12 cellular contexts compared by ENCODE assay signal in the genomic region with DNA sequence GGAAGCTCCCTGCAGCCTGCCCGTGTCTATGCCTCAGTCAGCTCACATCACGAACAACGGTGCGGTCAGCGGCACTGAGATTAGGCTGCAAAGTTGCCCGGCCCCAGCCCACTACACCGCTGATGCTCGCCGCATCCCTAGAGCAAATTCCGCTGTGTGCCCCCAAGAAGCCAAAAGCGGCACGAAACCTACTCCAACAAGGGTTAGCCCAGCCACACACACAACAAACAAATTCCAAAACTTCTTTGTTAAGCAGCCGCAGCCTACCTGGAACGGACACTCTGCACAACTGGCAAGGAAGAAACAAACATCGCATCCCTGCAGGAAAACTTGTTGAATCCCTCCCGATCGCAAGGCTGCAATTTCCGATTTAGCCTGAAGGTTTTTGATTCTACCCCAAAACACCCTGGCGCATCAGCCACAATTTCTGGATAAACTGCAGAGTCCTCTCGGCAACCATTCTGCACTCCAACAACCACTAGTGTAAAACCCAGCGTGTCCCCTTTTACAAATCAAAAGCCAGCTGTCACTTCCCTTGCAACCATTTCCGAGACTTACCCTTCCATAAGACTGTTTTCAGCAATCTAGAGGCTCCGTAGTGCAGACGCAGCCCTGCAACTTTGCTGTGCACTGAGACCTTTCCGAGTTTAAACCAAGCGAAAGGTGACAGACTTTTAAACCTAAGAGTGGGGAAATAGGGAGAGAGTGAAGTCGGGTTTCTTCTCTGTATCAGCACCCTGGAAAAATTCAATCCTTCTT. TPM values are rescaled to one million over a fixed set of nuclear protein-coding genes. Genes with fewer than 3 reads are reported as not detected.
A peak's percentile ranks its signal among the peaks of the same experiment; 100 is the strongest.
DNase-seq lines count a peak whose midpoint lies in the region; ATAC-seq, FAIRE-seq and TF ChIP-seq lines count a peak whose summit lies in the region.
"Had no signal": no experiment of that assay in that cellular context is flagged by ENCODE, and none has a peak within 500 bp of the region (broad histone marks: within the 10 kb centered on the region; RNA-seq: fewer than 3 reads in every experiment).

No MANE protein-coding gene starts in this region.

- H3K27ac ChIP-seq in cardiac muscle cell (no peak overlapping the region), dorsolateral prefrontal cortex (peak overlapping the region in 1 of 59 donors; percentile 16), muscle layer of duodenum (ENCODE audit: low read length) (no peak overlapping the region), small intestine (ENCODE audit: low read depth in 1 of 2, low read length in 1 of 2) (no peak overlapping the region)

- H3K36me3 Mint-ChIP-seq in activated CD4-positive, alpha-beta memory T cell treated with anti-CD3 and anti-CD28 coated beads, Interleukin-2, amount 10 ng/mL, durations not matched to agents 7 days and 5 days (ENCODE audit: low read depth): no peaks in the 10 kb centered on the region

- H3K4me1 ChIP-seq in cardiac muscle cell (ENCODE audit: low read depth): peaks cover 7% of the 10 kb centered on the region
- H3K4me1 ChIP-seq in muscle layer of duodenum (ENCODE audit: control insufficient read depth in 1 of 2, insufficient read depth in 2 of 2, low read length in 2 of 2): peaks cover 0 to 20% of the 10 kb centered on the region in 2 donors
- H3K4me1 ChIP-seq in small intestine (ENCODE audit: control insufficient read depth in 2 of 2, insufficient read depth in 1 of 2, low read depth in 1 of 2, low read length in 1 of 2): no peaks in the 10 kb centered on the region

- CTCF ChIA-PET in activated CD4-positive, alpha-beta memory T cell treated with anti-CD3 and anti-CD28 coated beads, Interleukin-2, amount 10 ng/mL, durations not matched to agents 7 days and 5 days (lab: Charles Lee): no interaction called here

- DNase-seq in cardiac muscle cell (ENCODE audit: low read depth in 1 of 2, low spot score in 1 of 2) (peak; percentile 1 to 32), Right ventricle myocardium superior (no peak), dorsolateral prefrontal cortex (no peak), urothelium cell line (ENCODE audit: low spot score) (peak; percentile 29), frontal cortex (ENCODE audit: low spot score in 2 of 2) (no peak), small intestine (no peak)
- DNase-seq in activated CD4-positive, alpha-beta memory T cell treated with anti-CD3 and anti-CD28 coated beads, Interleukin-2, amount 10 ng/mL, durations not matched to agents 7 days and 5 days: no peak
- DNase-seq: activated T-cell treated with anti-CD3 and anti-CD28 coated beads, Interleukin-2, amount 50 U/mL, for 72 hours; AML-193; IMR-90; NCI-H226 had no signal

- H3K4me3 ChIP-seq in cardiac muscle cell (peak overlapping the region; percentile 41), dorsolateral prefrontal cortex (peak overlapping the region; percentile 24 to 72 (median 54)), muscle layer of duodenum (ENCODE audit: low read depth in 1 of 2, low read length in 2 of 2) (peak overlapping the region; percentile 49 to 58), small intestine (ENCODE audit: low read depth in 1 of 2, low read length in 2 of 2) (no peak overlapping the region)

- no peak overlapping the region for H3K4me3 Mint-ChIP-seq in activated CD4-positive, alpha-beta memory T cell treated with anti-CD3 and anti-CD28 coated beads, Interleukin-2, amount 10 ng/mL, durations not matched to agents 7 days and 5 days
- H3K4me3 Mint-ChIP-seq: activated T-cell treated with anti-CD3 and anti-CD28 coated beads, Interleukin-2, amount 50 U/mL, for 72 hours had no signal

- H3K4me1 Mint-ChIP-seq in activated CD4-positive, alpha-beta memory T cell treated with anti-CD3 and anti-CD28 coated beads, Interleukin-2, amount 10 ng/mL, durations not matched to agents 7 days and 5 days: no peaks in the 10 kb centered on the region

- WGBS in small intestine, 3 donors: 3 to 11% (median 9%) methylated on average over 27 of the region's 27 CpGs

- H3K9me3 ChIP-seq in cardiac muscle cell (ENCODE audit: low read depth): no peaks in the 10 kb centered on the region
- H3K9me3 ChIP-seq in muscle layer of duodenum (ENCODE audit: control insufficient read depth in 1 of 2, low read length in 2 of 2): no peaks in the 10 kb centered on the region
- no peaks in the 10 kb centered on the region for H3K9me3 ChIP-seq in small intestine (ENCODE audit: control insufficient read depth, low read depth)

- H3K36me3 ChIP-seq in cardiac muscle cell (no peaks in the 10 kb centered on the region), muscle layer of duodenum (ENCODE audit: control insufficient read depth in 1 of 2, insufficient read depth in 2 of 2, low read length in 2 of 2) (no peaks in the 10 kb centered on the region), small intestine (ENCODE audit: control insufficient read depth in 2 of 2, insufficient read depth in 2 of 2, low read length in 2 of 2) (no peaks in the 10 kb centered on the region)

- H3K27me3 ChIP-seq in cardiac muscle cell: peaks cover 70% of the 10 kb centered on the region
- peaks cover 0 to 67% (median 13%) of the 10 kb centered on the region in 45 donors for H3K27me3 ChIP-seq in dorsolateral prefrontal cortex
- H3K27me3 ChIP-seq in muscle layer of duodenum (ENCODE audit: low read depth, low read length): peaks cover 8% of the 10 kb centered on the region
- H3K27me3 ChIP-seq in small intestine (ENCODE audit: control insufficient read depth in 2 of 2, insufficient read depth in 2 of 2, low read length in 2 of 2): peaks cover 0 to 12% of the 10 kb centered on the region in 2 donors

- H3K27me3 Mint-ChIP-seq in activated CD4-positive, alpha-beta memory T cell treated with anti-CD3 and anti-CD28 coated beads, Interleukin-2, amount 10 ng/mL, durations not matched to agents 7 days and 5 days: no peaks in the 10 kb centered on the region

- TF ChIP-seq CTCF in cardiac muscle cell (IDR thresholded peaks at IDR 0.05; ENCODE audit: low read depth, low read length): no peak
- TF ChIP-seq CTCF in dorsolateral prefrontal cortex (IDR thresholded peaks at IDR 0.05 in 54 of 56, conservative IDR thresholded peaks at IDR 0.05 in 2 of 56; ENCODE audit: low read depth in 1 of 56, partially characterized antibody in 56 of 56): peak in 1 of 56 donors; percentile 20

- FAIRE-seq in urothelium cell line (lab: Jason Lieb, UNC) (no peak), frontal cortex (lab: Jason Lieb, UNC) (no peak), small intestine (lab: Jason Lieb, UNC) (no peak)

- no peak overlapping the region for H3K27ac Mint-ChIP-seq in activated CD4-positive, alpha-beta memory T cell treated with anti-CD3 and anti-CD28 coated beads, Interleukin-2, amount 10 ng/mL, durations not matched to agents 7 days and 5 days
- H3K27ac Mint-ChIP-seq: activated T-cell treated with anti-CD3 and anti-CD28 coated beads, Interleukin-2, amount 50 U/mL, for 72 hours had no signal

- no peaks in the 10 kb centered on the region for H3K9me3 Mint-ChIP-seq in activated CD4-positive, alpha-beta memory T cell treated with anti-CD3 and anti-CD28 coated beads, Interleukin-2, amount 10 ng/mL, durations not matched to agents 7 days and 5 days

- POLR2A ChIA-PET in activated CD4-positive, alpha-beta memory T cell treated with anti-CD3 and anti-CD28 coated beads, Interleukin-2, amount 10 ng/mL, durations not matched to agents 7 days and 5 days (lab: Charles Lee): no interaction called here

- no peak for ATAC-seq in Right ventricle myocardium superior (ENCODE audit: poor library complexity)
- ATAC-seq: activated T-cell treated with anti-CD3 and anti-CD28 coated beads, Interleukin-2, amount 50 U/mL, for 72 hours had no signal

- intact Hi-C loops in Right ventricle myocardium superior (cut with DNase I): no loop called here
- intact Hi-C loops in dorsolateral prefrontal cortex (cut with DNase I): no loop called here

RNA-seq across cellular contexts. Expression of gene ROBO1, which starts 0.4 kb away (rescaled TPM):
- total RNA-seq in cardiac muscle cell: 56.4 and 171 TPM in 2 replicates
- polyA plus RNA-seq in cardiac muscle cell: 29.3 and 63.6 TPM in 2 replicates
- total RNA-seq in Right ventricle myocardium superior: 6.7 TPM
- total RNA-seq in dorsolateral prefrontal cortex: 10 to 100 TPM; 31.9 to 80.2 (median 51.2) TPM
- not detected for total RNA-seq in activated CD4-positive, alpha-beta memory T cell treated with anti-CD3 and anti-CD28 coated beads, Interleukin-2, amount 10 ng/mL, durations not matched to agents 7 days and 5 days
- total RNA-seq in frontal cortex: 296 TPM
- polyA plus RNA-seq in small intestine: 1 to 10 TPM in 2 of 3 donors, under 1 TPM in 1; 0.81 to 3.8 (median 1.3) TPM

Comparison
In these comparisons a context has a peak if more than half of its experiments do, and no peak if none do; other contexts are left out.
1. DNase-seq: peak in cardiac muscle cell (2 of 2) and urothelium cell line (single experiment); none in Right ventricle myocardium superior (single experiment), dorsolateral prefrontal cortex (0 of 10), activated CD4-positive, alpha-beta memory T cell treated with anti-CD3 and anti-CD28 coated beads, Interleukin-2, amount 10 ng/mL, durations not matched to agents 7 days and 5 days (single experiment), frontal cortex (0 of 2) and small intestine (single experiment).
2. H3K4me3 ChIP-seq: peak in cardiac muscle cell (single experiment), dorsolateral prefrontal cortex (59 of 59) and muscle layer of duodenum (2 of 2); none in small intestine (0 of 2).